In genomic region chr3:86856711-86857110, GRCh38 we compare ENCODE assay signal across 24 cellular contexts.
"Had no signal": no experiment of that assay in that cellular context is flagged by ENCODE, and none has a peak within 500 bp of the region (broad histone marks: within the 10 kb centered on the region; RNA-seq: fewer than 3 reads in every experiment).

No MANE protein-coding gene starts in this region.

- H3K36me3 Mint-ChIP-seq: stimulated activated effector memory CD8-positive, alpha-beta T cell treated with anti-CD3 and anti-CD28 coated beads, Interleukin-12 subunit alpha, Interleukin-12 subunit beta, amount 100 ng/mL, for 72 hours; stimulated activated memory B cell treated with anti-CD40 and anti-IgM and Interleukin-4, amounts not matched to agents 10 μg/mL and 1 μg/mL and 100 μg/mL, for 72 hours; stimulated activated naive B cell treated with anti-CD40 and anti-IgM and Interleukin-4, amounts not matched to agents 10 μg/mL and 1 μg/mL and 100 μg/mL, for 72 hours; type B pancreatic cell had no signal

- H3K27me3 Mint-ChIP-seq: stimulated activated memory B cell treated with anti-CD40 and anti-IgM and Interleukin-4, amounts not matched to agents 10 μg/mL and 1 μg/mL and 100 μg/mL, for 72 hours; stimulated activated naive B cell treated with anti-CD40 and anti-IgM and Interleukin-4, amounts not matched to agents 10 μg/mL and 1 μg/mL and 100 μg/mL, for 72 hours; stimulated activated naive CD8-positive, alpha-beta T cell treated with anti-CD3 and anti-CD28 coated beads, Interleukin-15, amount 100 ng/mL, for 72 hours; stimulated activated naive CD8-positive, alpha-beta T cell treated with anti-CD3 and anti-CD28 coated beads, Interleukin-15, Interleukin-2, amounts not matched to agents 100 ng/mL and 50 ng/mL, for 24 hours; type B pancreatic cell had no signal

- H3K4me1 Mint-ChIP-seq: stimulated activated effector memory CD8-positive, alpha-beta T cell treated with anti-CD3 and anti-CD28 coated beads, Interleukin-12 subunit alpha, Interleukin-12 subunit beta, amount 100 ng/mL, for 72 hours; stimulated activated memory B cell treated with anti-CD40 and anti-IgM and Interleukin-4, amounts not matched to agents 10 μg/mL and 1 μg/mL and 100 μg/mL, for 72 hours; stimulated activated naive B cell treated with anti-CD40 and anti-IgM and Interleukin-4, amounts not matched to agents 10 μg/mL and 1 μg/mL and 100 μg/mL, for 72 hours; stimulated activated naive CD8-positive, alpha-beta T cell treated with anti-CD3 and anti-CD28 coated beads, Interleukin-15, amount 100 ng/mL, for 72 hours had no signal

- H3K9me3 Mint-ChIP-seq: stimulated activated memory B cell treated with anti-CD40 and anti-IgM and Interleukin-4, amounts not matched to agents 10 μg/mL and 1 μg/mL and 100 μg/mL, for 72 hours; stimulated activated naive B cell treated with anti-CD40 and anti-IgM and Interleukin-4, amounts not matched to agents 10 μg/mL and 1 μg/mL and 100 μg/mL, for 72 hours; stimulated activated naive CD8-positive, alpha-beta T cell treated with anti-CD3 and anti-CD28 coated beads, Interleukin-15, amount 100 ng/mL, for 72 hours; stimulated activated naive CD8-positive, alpha-beta T cell treated with anti-CD3 and anti-CD28 coated beads, Interleukin-15, Interleukin-2, amounts not matched to agents 100 ng/mL and 50 ng/mL, for 24 hours; type B pancreatic cell had no signal

- DNase-seq: stimulated activated CD4-positive, alpha-beta T cell treated with anti-CD3 and anti-CD28 coated beads, Interleukin-2, amount 100 ng/mL, for 48 hours; stimulated activated CD4-positive, alpha-beta T cell treated with anti-CD3 and anti-CD28 coated beads, Interleukin-4, amount 100 ng/mL, for 1 hour; stimulated activated CD4-positive, alpha-beta T cell treated with anti-CD3 and anti-CD28 coated beads, Interleukin-4, amount 100 ng/mL, for 24 hours; stimulated activated CD4-positive, alpha-beta T cell treated with anti-CD3 and anti-CD28 coated beads, Interleukin-4, amount 100 ng/mL, for 4 hours; stimulated activated CD8-positive, alpha-beta memory T cell treated with anti-CD3 and anti-CD28 coated beads, Interleukin-4, amount 100 ng/mL, for 48 hours; stimulated activated naive B cell treated with anti-CD40 and anti-IgM and Interleukin-4, amounts not matched to agents 10 μg/mL and 1 μg/mL and 100 μg/mL, for 72 hours; stimulated activated naive CD4-positive, alpha-beta T cell; stimulated activated naive CD4-positive, alpha-beta T cell treated with Interleukin-2 at 50 U/mL for 16 hours; stimulated activated naive CD8-positive, alpha-beta T cell treated with anti-CD3 and anti-CD28 coated beads, Interleukin-15, amount 100 ng/mL, for 72 hours; stimulated activated naive CD8-positive, alpha-beta T cell treated with anti-CD3 and anti-CD28 coated beads, Interleukin-15, Interleukin-2, amounts not matched to agents 100 U/mL and 50 U/mL, for 24 hours; stomach; substantia nigra; testis; thyroid gland; tibial artery; transverse colon; trophoblast cell; upper lobe of left lung; upper lobe of right lung; uterus had no signal

- H3K4me3 Mint-ChIP-seq: stimulated activated effector memory CD8-positive, alpha-beta T cell treated with anti-CD3 and anti-CD28 coated beads, Interleukin-12 subunit alpha, Interleukin-12 subunit beta, amount 100 ng/mL, for 72 hours; stimulated activated memory B cell treated with anti-CD40 and anti-IgM and Interleukin-4, amounts not matched to agents 10 μg/mL and 1 μg/mL and 100 μg/mL, for 72 hours; stimulated activated naive B cell treated with anti-CD40 and anti-IgM and Interleukin-4, amounts not matched to agents 10 μg/mL and 1 μg/mL and 100 μg/mL, for 72 hours; stimulated activated naive CD8-positive, alpha-beta T cell treated with anti-CD3 and anti-CD28 coated beads, Interleukin-15, amount 100 ng/mL, for 72 hours; stimulated activated naive CD8-positive, alpha-beta T cell treated with anti-CD3 and anti-CD28 coated beads, Interleukin-15, Interleukin-2, amounts not matched to agents 100 ng/mL and 50 ng/mL, for 24 hours; type B pancreatic cell had no signal

- H3K27ac Mint-ChIP-seq: stimulated activated effector memory CD8-positive, alpha-beta T cell treated with anti-CD3 and anti-CD28 coated beads, Interleukin-12 subunit alpha, Interleukin-12 subunit beta, amount 100 ng/mL, for 72 hours; stimulated activated memory B cell treated with anti-CD40 and anti-IgM and Interleukin-4, amounts not matched to agents 10 μg/mL and 1 μg/mL and 100 μg/mL, for 72 hours; stimulated activated naive B cell treated with anti-CD40 and anti-IgM and Interleukin-4, amounts not matched to agents 10 μg/mL and 1 μg/mL and 100 μg/mL, for 72 hours; stimulated activated naive CD8-positive, alpha-beta T cell treated with anti-CD3 and anti-CD28 coated beads, Interleukin-15, amount 100 ng/mL, for 72 hours; stimulated activated naive CD8-positive, alpha-beta T cell treated with anti-CD3 and anti-CD28 coated beads, Interleukin-15, Interleukin-2, amounts not matched to agents 100 ng/mL and 50 ng/mL, for 24 hours; type B pancreatic cell had no signal
